In genomic region chr11:18239655-18240054, GRCh38 we compare ENCODE assay signal across 32 cellular contexts. TPM values are rescaled to one million over a fixed set of nuclear protein-coding genes. Genes with fewer than 3 reads are reported as not detected.
"Had no signal": no experiment of that assay in that cellular context is flagged by ENCODE, and none has a peak within 500 bp of the region (broad histone marks: within the 10 kb centered on the region; RNA-seq: fewer than 3 reads in every experiment).

No MANE protein-coding gene starts in this region.

- H3K4me3 ChIP-seq: stomach, suprapubic skin, testis, thoracic aorta, thyroid gland, tibial artery, tibial nerve, transverse colon, upper lobe of left lung, upper lobe of right lung, uterus, vagina had no signal

- FAIRE-seq: urothelium cell line had no signal

- H3K4me1 ChIP-seq: stomach, suprapubic skin, testis, thyroid gland, tibial artery, tibial nerve, transverse colon, upper lobe of left lung, upper lobe of right lung, uterus, vagina had no signal

- ATAC-seq: stimulated activated effector memory CD8-positive, alpha-beta T cell treated with anti-CD3 and anti-CD28 coated beads, Interleukin-12 subunit alpha, Interleukin-12 subunit beta, amount 100 ng/mL, for 72 hours; stimulated activated memory B cell treated with anti-CD40 and anti-IgM and Interleukin-4, amounts not matched to agents 10 μg/mL and 1 μg/mL and 100 μg/mL, for 72 hours; stimulated activated naive B cell treated with anti-CD40 and anti-IgM and Interleukin-4, amounts not matched to agents 10 μg/mL and 1 μg/mL and 100 μg/mL, for 72 hours; stimulated activated naive CD8-positive, alpha-beta T cell treated with anti-CD3 and anti-CD28 coated beads, Interleukin-15, amount 100 ng/mL, for 72 hours; stimulated activated naive CD8-positive, alpha-beta T cell treated with anti-CD3 and anti-CD28 coated beads, Interleukin-15, Interleukin-2, amounts not matched to agents 100 U/mL and 50 U/mL, for 24 hours; upper lobe of right lung had no signal

- H3K27me3 ChIP-seq: testis, thyroid gland, tibial artery, tibial nerve, upper lobe of left lung, upper lobe of right lung, uterus, vagina had no signal

- H3K36me3 Mint-ChIP-seq: stimulated activated effector memory CD8-positive, alpha-beta T cell treated with anti-CD3 and anti-CD28 coated beads, Interleukin-12 subunit alpha, Interleukin-12 subunit beta, amount 100 ng/mL, for 72 hours; type B pancreatic cell had no signal

- H3K4me3 Mint-ChIP-seq: stimulated activated effector memory CD8-positive, alpha-beta T cell treated with anti-CD3 and anti-CD28 coated beads, Interleukin-12 subunit alpha, Interleukin-12 subunit beta, amount 100 ng/mL, for 72 hours; stimulated activated memory B cell treated with anti-CD40 and anti-IgM and Interleukin-4, amounts not matched to agents 10 μg/mL and 1 μg/mL and 100 μg/mL, for 72 hours; stimulated activated naive B cell treated with anti-CD40 and anti-IgM and Interleukin-4, amounts not matched to agents 10 μg/mL and 1 μg/mL and 100 μg/mL, for 72 hours; stimulated activated naive CD8-positive, alpha-beta T cell treated with anti-CD3 and anti-CD28 coated beads, Interleukin-15, amount 100 ng/mL, for 72 hours; stimulated activated naive CD8-positive, alpha-beta T cell treated with anti-CD3 and anti-CD28 coated beads, Interleukin-15, Interleukin-2, amounts not matched to agents 100 ng/mL and 50 ng/mL, for 24 hours; type B pancreatic cell had no signal

- H3K27ac ChIP-seq: stomach, suprapubic skin, testis, thoracic aorta, thyroid gland, tibial artery, tibial nerve, transverse colon, upper lobe of left lung, upper lobe of right lung, uterus, vagina had no signal

- DNase-seq: stimulated activated CD4-positive, alpha-beta T cell treated with anti-CD3 and anti-CD28 coated beads, Interleukin-2, amount 100 ng/mL, for 48 hours; stimulated activated CD4-positive, alpha-beta T cell treated with anti-CD3 and anti-CD28 coated beads, Interleukin-4, amount 100 ng/mL, for 1 hour; stimulated activated CD4-positive, alpha-beta T cell treated with anti-CD3 and anti-CD28 coated beads, Interleukin-4, amount 100 ng/mL, for 24 hours; stimulated activated CD4-positive, alpha-beta T cell treated with anti-CD3 and anti-CD28 coated beads, Interleukin-4, amount 100 ng/mL, for 4 hours; stimulated activated CD8-positive, alpha-beta memory T cell treated with anti-CD3 and anti-CD28 coated beads, Interleukin-4, amount 100 ng/mL, for 48 hours; stimulated activated naive B cell treated with anti-CD40 and anti-IgM and Interleukin-4, amounts not matched to agents 10 μg/mL and 1 μg/mL and 100 μg/mL, for 72 hours; stimulated activated naive CD4-positive, alpha-beta T cell; stimulated activated naive CD4-positive, alpha-beta T cell treated with Interleukin-2 at 50 U/mL for 16 hours; stimulated activated naive CD8-positive, alpha-beta T cell treated with anti-CD3 and anti-CD28 coated beads, Interleukin-15, amount 100 ng/mL, for 72 hours; stimulated activated naive CD8-positive, alpha-beta T cell treated with anti-CD3 and anti-CD28 coated beads, Interleukin-15, Interleukin-2, amounts not matched to agents 100 U/mL and 50 U/mL, for 24 hours; stomach; substantia nigra; testis; thyroid gland; tibial artery; transverse colon; trophoblast cell; upper lobe of left lung; upper lobe of right lung; uterus had no signal

- H3K9me3 Mint-ChIP-seq: stimulated activated effector memory CD8-positive, alpha-beta T cell treated with anti-CD3 and anti-CD28 coated beads, Interleukin-12 subunit alpha, Interleukin-12 subunit beta, amount 100 ng/mL, for 72 hours; stimulated activated naive CD8-positive, alpha-beta T cell treated with anti-CD3 and anti-CD28 coated beads, Interleukin-15, Interleukin-2, amounts not matched to agents 100 ng/mL and 50 ng/mL, for 24 hours; type B pancreatic cell had no signal

- H3K27ac Mint-ChIP-seq: stimulated activated effector memory CD8-positive, alpha-beta T cell treated with anti-CD3 and anti-CD28 coated beads, Interleukin-12 subunit alpha, Interleukin-12 subunit beta, amount 100 ng/mL, for 72 hours; stimulated activated memory B cell treated with anti-CD40 and anti-IgM and Interleukin-4, amounts not matched to agents 10 μg/mL and 1 μg/mL and 100 μg/mL, for 72 hours; stimulated activated naive B cell treated with anti-CD40 and anti-IgM and Interleukin-4, amounts not matched to agents 10 μg/mL and 1 μg/mL and 100 μg/mL, for 72 hours; stimulated activated naive CD8-positive, alpha-beta T cell treated with anti-CD3 and anti-CD28 coated beads, Interleukin-15, amount 100 ng/mL, for 72 hours; stimulated activated naive CD8-positive, alpha-beta T cell treated with anti-CD3 and anti-CD28 coated beads, Interleukin-15, Interleukin-2, amounts not matched to agents 100 ng/mL and 50 ng/mL, for 24 hours; type B pancreatic cell had no signal

- H3K9me3 ChIP-seq: stomach, suprapubic skin, testis, thoracic aorta, thyroid gland, tibial artery, tibial nerve, transverse colon, upper lobe of left lung, upper lobe of right lung, uterus, vagina had no signal

- H3K36me3 ChIP-seq: stomach, suprapubic skin, thoracic aorta, thyroid gland, tibial artery, tibial nerve, transverse colon, upper lobe of left lung, upper lobe of right lung, uterus, vagina had no signal

RNA-seq across cellular contexts. Expression of gene SAA4, which starts 3.1 kb away (rescaled TPM):
- total RNA-seq: stomach, temporal lobe, testis, thoracic aorta, thyroid gland, tibial nerve, transverse colon, upper lobe of right lung, ureter, urinary bladder, uterus had no signal

RNA-seq across cellular contexts. Expression of gene SAA2, which starts 8.8 kb away (rescaled TPM):
- total RNA-seq: temporal lobe, urinary bladder had no signal

RNA-seq across cellular contexts. Expression of gene SAA1, which starts 26.4 kb away (rescaled TPM):
- total RNA-seq: temporal lobe, testis, urinary bladder had no signal
